In the genomic region with DNA sequence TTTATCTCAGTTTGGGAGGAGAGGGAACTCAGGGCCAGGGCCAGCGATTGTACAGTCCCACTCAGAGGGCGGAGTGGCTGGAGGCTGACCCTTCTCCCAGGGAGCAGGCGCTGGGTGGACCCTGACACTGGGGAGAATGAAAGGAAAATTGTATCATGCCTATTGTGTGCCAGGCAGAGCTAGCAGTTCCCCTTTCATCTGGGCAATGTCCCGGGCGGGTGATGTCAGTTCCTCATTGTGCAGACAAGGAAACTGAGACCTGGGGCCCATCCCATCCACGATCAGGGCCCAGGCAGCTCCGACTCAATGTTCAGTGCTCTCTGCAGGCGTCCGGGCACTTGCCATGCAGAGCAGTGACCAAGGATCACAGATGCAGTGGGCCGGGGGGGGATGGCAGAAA, we compare ENCODE assay signal across 1 cellular context.
TF ChIP-seq lines count a peak whose summit lies in the region.

No MANE protein-coding gene starts in this region.

TF ChIP-seq in GM12878, 131 proteins besides CTCF, POLR2A, EP300 and RAD21 (continued from another document):
- TF ChIP-seq, protein P1, sequence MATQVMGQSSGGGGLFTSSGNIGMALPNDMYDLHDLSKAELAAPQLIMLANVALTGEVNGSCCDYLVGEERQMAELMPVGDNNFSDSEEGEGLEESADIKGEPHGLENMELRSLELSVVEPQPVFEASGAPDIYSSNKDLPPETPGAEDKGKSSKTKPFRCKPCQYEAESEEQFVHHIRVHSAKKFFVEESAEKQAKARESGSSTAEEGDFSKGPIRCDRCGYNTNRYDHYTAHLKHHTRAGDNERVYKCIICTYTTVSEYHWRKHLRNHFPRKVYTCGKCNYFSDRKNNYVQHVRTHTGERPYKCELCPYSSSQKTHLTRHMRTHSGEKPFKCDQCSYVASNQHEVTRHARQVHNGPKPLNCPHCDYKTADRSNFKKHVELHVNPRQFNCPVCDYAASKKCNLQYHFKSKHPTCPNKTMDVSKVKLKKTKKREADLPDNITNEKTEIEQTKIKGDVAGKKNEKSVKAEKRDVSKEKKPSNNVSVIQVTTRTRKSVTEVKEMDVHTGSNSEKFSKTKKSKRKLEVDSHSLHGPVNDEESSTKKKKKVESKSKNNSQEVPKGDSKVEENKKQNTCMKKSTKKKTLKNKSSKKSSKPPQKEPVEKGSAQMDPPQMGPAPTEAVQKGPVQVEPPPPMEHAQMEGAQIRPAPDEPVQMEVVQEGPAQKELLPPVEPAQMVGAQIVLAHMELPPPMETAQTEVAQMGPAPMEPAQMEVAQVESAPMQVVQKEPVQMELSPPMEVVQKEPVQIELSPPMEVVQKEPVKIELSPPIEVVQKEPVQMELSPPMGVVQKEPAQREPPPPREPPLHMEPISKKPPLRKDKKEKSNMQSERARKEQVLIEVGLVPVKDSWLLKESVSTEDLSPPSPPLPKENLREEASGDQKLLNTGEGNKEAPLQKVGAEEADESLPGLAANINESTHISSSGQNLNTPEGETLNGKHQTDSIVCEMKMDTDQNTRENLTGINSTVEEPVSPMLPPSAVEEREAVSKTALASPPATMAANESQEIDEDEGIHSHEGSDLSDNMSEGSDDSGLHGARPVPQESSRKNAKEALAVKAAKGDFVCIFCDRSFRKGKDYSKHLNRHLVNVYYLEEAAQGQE (IDR thresholded peaks at IDR 0.05; ENCODE audit: low read depth, low read length) = no peak
- no peak for TF ChIP-seq GABPA (IDR thresholded peaks at IDR 0.05; ENCODE audit: low read depth)
- no peak for TF ChIP-seq STAT1 (conservative IDR thresholded peaks at IDR 0.05)
- TF ChIP-seq FOXM1 (IDR thresholded peaks at IDR 0.05; ENCODE audit: low read depth, low read length) = no peak
- TF ChIP-seq MYC (IDR thresholded peaks at IDR 0.05; ENCODE audit: insufficient read depth, insufficient read length, insufficient replicate concordance, low read length, severe bottlenecking) = no peak
- TF ChIP-seq EGR1 (IDR thresholded peaks at IDR 0.05; ENCODE audit: borderline replicate concordance in 1 of 2, low read depth in 2 of 2, low read length in 2 of 2) = no peak
- TF ChIP-seq, protein P2, sequence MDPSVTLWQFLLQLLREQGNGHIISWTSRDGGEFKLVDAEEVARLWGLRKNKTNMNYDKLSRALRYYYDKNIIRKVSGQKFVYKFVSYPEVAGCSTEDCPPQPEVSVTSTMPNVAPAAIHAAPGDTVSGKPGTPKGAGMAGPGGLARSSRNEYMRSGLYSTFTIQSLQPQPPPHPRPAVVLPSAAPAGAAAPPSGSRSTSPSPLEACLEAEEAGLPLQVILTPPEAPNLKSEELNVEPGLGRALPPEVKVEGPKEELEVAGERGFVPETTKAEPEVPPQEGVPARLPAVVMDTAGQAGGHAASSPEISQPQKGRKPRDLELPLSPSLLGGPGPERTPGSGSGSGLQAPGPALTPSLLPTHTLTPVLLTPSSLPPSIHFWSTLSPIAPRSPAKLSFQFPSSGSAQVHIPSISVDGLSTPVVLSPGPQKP (IDR thresholded peaks at IDR 0.05; ENCODE audit: low read depth, low read length) = no peak
- no peak for TF ChIP-seq CREM (IDR thresholded peaks at IDR 0.05; ENCODE audit: low read depth)
- TF ChIP-seq, protein P3, sequence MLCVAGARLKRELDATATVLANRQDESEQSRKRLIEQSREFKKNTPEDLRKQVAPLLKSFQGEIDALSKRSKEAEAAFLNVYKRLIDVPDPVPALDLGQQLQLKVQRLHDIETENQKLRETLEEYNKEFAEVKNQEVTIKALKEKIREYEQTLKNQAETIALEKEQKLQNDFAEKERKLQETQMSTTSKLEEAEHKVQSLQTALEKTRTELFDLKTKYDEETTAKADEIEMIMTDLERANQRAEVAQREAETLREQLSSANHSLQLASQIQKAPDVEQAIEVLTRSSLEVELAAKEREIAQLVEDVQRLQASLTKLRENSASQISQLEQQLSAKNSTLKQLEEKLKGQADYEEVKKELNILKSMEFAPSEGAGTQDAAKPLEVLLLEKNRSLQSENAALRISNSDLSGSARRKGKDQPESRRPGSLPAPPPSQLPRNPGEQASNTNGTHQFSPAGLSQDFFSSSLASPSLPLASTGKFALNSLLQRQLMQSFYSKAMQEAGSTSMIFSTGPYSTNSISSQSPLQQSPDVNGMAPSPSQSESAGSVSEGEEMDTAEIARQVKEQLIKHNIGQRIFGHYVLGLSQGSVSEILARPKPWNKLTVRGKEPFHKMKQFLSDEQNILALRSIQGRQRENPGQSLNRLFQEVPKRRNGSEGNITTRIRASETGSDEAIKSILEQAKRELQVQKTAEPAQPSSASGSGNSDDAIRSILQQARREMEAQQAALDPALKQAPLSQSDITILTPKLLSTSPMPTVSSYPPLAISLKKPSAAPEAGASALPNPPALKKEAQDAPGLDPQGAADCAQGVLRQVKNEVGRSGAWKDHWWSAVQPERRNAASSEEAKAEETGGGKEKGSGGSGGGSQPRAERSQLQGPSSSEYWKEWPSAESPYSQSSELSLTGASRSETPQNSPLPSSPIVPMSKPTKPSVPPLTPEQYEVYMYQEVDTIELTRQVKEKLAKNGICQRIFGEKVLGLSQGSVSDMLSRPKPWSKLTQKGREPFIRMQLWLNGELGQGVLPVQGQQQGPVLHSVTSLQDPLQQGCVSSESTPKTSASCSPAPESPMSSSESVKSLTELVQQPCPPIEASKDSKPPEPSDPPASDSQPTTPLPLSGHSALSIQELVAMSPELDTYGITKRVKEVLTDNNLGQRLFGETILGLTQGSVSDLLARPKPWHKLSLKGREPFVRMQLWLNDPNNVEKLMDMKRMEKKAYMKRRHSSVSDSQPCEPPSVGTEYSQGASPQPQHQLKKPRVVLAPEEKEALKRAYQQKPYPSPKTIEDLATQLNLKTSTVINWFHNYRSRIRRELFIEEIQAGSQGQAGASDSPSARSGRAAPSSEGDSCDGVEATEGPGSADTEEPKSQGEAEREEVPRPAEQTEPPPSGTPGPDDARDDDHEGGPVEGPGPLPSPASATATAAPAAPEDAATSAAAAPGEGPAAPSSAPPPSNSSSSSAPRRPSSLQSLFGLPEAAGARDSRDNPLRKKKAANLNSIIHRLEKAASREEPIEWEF (IDR thresholded peaks at IDR 0.05; ENCODE audit: insufficient replicate concordance, low read depth, low read length) = no peak
- no peak for TF ChIP-seq ZZZ3 (IDR thresholded peaks at IDR 0.05; ENCODE audit: control insufficient read depth, insufficient read length, low read depth)
- no peak for TF ChIP-seq POU2F2 (IDR thresholded peaks at IDR 0.05; ENCODE audit: borderline replicate concordance, low read depth, low read length)
- TF ChIP-seq, protein P4, sequence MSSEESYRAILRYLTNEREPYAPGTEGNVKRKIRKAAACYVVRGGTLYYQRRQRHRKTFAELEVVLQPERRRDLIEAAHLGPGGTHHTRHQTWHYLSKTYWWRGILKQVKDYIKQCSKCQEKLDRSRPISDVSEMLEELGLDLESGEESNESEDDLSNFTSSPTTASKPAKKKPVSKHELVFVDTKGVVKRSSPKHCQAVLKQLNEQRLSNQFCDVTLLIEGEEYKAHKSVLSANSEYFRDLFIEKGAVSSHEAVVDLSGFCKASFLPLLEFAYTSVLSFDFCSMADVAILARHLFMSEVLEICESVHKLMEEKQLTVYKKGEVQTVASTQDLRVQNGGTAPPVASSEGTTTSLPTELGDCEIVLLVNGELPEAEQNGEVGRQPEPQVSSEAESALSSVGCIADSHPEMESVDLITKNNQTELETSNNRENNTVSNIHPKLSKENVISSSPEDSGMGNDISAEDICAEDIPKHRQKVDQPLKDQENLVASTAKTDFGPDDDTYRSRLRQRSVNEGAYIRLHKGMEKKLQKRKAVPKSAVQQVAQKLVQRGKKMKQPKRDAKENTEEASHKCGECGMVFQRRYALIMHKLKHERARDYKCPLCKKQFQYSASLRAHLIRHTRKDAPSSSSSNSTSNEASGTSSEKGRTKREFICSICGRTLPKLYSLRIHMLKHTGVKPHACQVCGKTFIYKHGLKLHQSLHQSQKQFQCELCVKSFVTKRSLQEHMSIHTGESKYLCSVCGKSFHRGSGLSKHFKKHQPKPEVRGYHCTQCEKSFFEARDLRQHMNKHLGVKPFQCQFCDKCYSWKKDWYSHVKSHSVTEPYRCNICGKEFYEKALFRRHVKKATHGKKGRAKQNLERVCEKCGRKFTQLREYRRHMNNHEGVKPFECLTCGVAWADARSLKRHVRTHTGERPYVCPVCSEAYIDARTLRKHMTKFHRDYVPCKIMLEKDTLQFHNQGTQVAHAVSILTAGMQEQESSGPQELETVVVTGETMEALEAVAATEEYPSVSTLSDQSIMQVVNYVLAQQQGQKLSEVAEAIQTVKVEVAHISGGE (CRISPR knock-in tag; IDR thresholded peaks at IDR 0.05) = no peak
- TF ChIP-seq MTA3 (IDR thresholded peaks at IDR 0.05; ENCODE audit: borderline replicate concordance, low read length) = no peak
- TF ChIP-seq, protein P5, sequence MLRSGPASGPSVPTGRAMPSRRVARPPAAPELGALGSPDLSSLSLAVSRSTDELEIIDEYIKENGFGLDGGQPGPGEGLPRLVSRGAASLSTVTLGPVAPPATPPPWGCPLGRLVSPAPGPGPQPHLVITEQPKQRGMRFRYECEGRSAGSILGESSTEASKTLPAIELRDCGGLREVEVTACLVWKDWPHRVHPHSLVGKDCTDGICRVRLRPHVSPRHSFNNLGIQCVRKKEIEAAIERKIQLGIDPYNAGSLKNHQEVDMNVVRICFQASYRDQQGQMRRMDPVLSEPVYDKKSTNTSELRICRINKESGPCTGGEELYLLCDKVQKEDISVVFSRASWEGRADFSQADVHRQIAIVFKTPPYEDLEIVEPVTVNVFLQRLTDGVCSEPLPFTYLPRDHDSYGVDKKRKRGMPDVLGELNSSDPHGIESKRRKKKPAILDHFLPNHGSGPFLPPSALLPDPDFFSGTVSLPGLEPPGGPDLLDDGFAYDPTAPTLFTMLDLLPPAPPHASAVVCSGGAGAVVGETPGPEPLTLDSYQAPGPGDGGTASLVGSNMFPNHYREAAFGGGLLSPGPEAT (IDR thresholded peaks at IDR 0.05; ENCODE audit: low read depth) = no peak
- no peak for TF ChIP-seq RAD51 (IDR thresholded peaks at IDR 0.05)
